In genomic region chr2:10332402-10333246, GRCh38 we compare ENCODE assay signal across 10 cellular contexts. TPM values are rescaled to one million over a fixed set of nuclear protein-coding genes. Genes with fewer than 3 reads are reported as not detected.
DNase-seq lines count a peak whose midpoint lies in the region; ATAC-seq, FAIRE-seq and TF ChIP-seq lines count a peak whose summit lies in the region.
"Had no signal": no experiment of that assay in that cellular context is flagged by ENCODE, and none has a peak within 500 bp of the region (broad histone marks: within the 10 kb centered on the region; RNA-seq: fewer than 3 reads in every experiment).

No MANE protein-coding gene starts in this region.

- intact Hi-C loops in PC-3 (cut with micrococcal nuclease): no loop called here
- intact Hi-C loops in A673 (cut with micrococcal nuclease; ENCODE audit: unreplicated experiment): no loop called here

- H3F3A ChIP-seq in GM23338 (replicated peaks; ENCODE audit: low read depth) (no peaks in the 10 kb centered on the region), PC-3 (ENCODE audit: low read length, unreplicated experiment) (peaks cover 4% of the 10 kb centered on the region)

- FAIRE-seq in H54 (lab: Jason Lieb, UNC): no peak

- no peak for TF ChIP-seq POLR2A in H54 (IDR thresholded peaks at IDR 0.05; ENCODE audit: low read depth, low read length)

- no peaks in the 10 kb centered on the region for H3K36me3 ChIP-seq in GM23338 (ENCODE audit: insufficient read depth)
- peaks cover 45% of the 10 kb centered on the region for H3K36me3 ChIP-seq in PC-3 (ENCODE audit: low read depth, low read length)
- no peaks in the 10 kb centered on the region for H3K36me3 ChIP-seq in A673 (ENCODE audit: insufficient read depth, low read length, poor library complexity, severe bottlenecking)

- H3K36me3 Mint-ChIP-seq in GM23338 (ENCODE audit: low read depth) (peaks cover 9% of the 10 kb centered on the region; the same call in 2 of the 3 replicates), T-cell (peaks cover 19% of the 10 kb centered on the region)
- peaks cover 24% of the 10 kb centered on the region for H3K36me3 Mint-ChIP-seq in effector memory CD8-positive, alpha-beta T cell (ENCODE audit: insufficient read depth)

- peak; percentile 31 for ATAC-seq in GM23338
- ATAC-seq in T-cell (replicated peaks in 1 of 4): no peak
- no peak for ATAC-seq in effector memory CD8-positive, alpha-beta T cell (replicated peaks)
- ATAC-seq in PC-3: no peak

- H3K4me2 ChIP-seq in GM23338 (0 out of 2 replicates have a peak overlapping the region, but pooled peaks have one; percentile 26), PC-3 (ENCODE audit: low read length) (no peak overlapping the region)

- POLR2A ChIA-PET in T-cell (lab: Charles Lee) (interaction anchor here (0.5 to 0.9 kb wide), 4 partner anchors 71 to 557 kb away, joined by 3 to 8 read pairs (median 4); no protein-coding TSS in a partner anchor), PC-3 (lab: Charles Lee; ENCODE audit: unreplicated experiment) (no interaction called here), A673 (lab: Charles Lee; ENCODE audit: low non-redundant PET) (no interaction called here)

- H3K4me1 Mint-ChIP-seq in GM23338: peaks cover 56% of the 10 kb centered on the region
- H3K4me1 Mint-ChIP-seq in T-cell: peaks cover 76 to 84% (median 81%) of the 10 kb centered on the region in 3 donors
- H3K4me1 Mint-ChIP-seq in effector memory CD8-positive, alpha-beta T cell (ENCODE audit: low read depth in 2 of 2): peaks cover 52 to 58% of the 10 kb centered on the region in 2 donors

- DNase-seq in GM23338 (ENCODE audit: low spot score) (no peak), T-cell (no peak), PC-3 (no peak), A673 (ENCODE audit: low spot score) (no peak), NAMALWA (ENCODE audit: low spot score) (no peak), H54 (ENCODE audit: insufficient read length, low spot score) (no peak)
- no peak for DNase-seq in effector memory CD8-positive, alpha-beta T cell
- peak; percentile 49 for DNase-seq in stimulated activated CD4-positive, alpha-beta T cell treated with anti-CD3 and anti-CD28 coated beads, Interleukin-1b, Interleukin-23, amount 100 ng/mL, for 48 hours
- DNase-seq: anterior cingulate cortex, hypothalamus had no signal

- BruUV-seq in PC-3 (replicated peaks; lab: Mats Ljungman, UMichigan) (no TSS peak), A673 (replicated peaks; lab: Mats Ljungman, UMichigan) (no TSS peak)

- H3K27ac Mint-ChIP-seq in GM23338 (peak overlapping the region; percentile 80; the same call in 1 of the 2 replicates), T-cell (peak overlapping the region; percentile 99)
- peak overlapping the region; percentile 91 to 95 for H3K27ac Mint-ChIP-seq in effector memory CD8-positive, alpha-beta T cell

- no peak overlapping the region for H2AFZ ChIP-seq in GM23338
- H2AFZ ChIP-seq in PC-3 (ENCODE audit: low read length): no peak overlapping the region

- H3K9me2 ChIP-seq in GM23338 (ENCODE audit: insufficient read depth): no peaks in the 10 kb centered on the region
- H3K9me2 ChIP-seq in PC-3 (replicated peaks; ENCODE audit: low read length): no peaks in the 10 kb centered on the region

- H3K9me3 ChIP-seq in PC-3 (ENCODE audit: low read length): 0 out of 2 replicates have a peak, but pooled peaks cover 7% of the 10 kb centered on the region
- no peaks in the 10 kb centered on the region for H3K9me3 ChIP-seq in A673 (ENCODE audit: low read depth, low read length, poor library complexity, severe bottlenecking)

- peaks cover 7% of the 10 kb centered on the region; the same call in 2 of the 3 replicates for H3K9me3 Mint-ChIP-seq in GM23338
- no peaks in the 10 kb centered on the region for H3K9me3 Mint-ChIP-seq in T-cell
- H3K9me3 Mint-ChIP-seq in effector memory CD8-positive, alpha-beta T cell: no peaks in the 10 kb centered on the region

- no peak overlapping the region for H3K27ac ChIP-seq in GM23338 (ENCODE audit: low read depth)
- no peak overlapping the region for H3K27ac ChIP-seq in PC-3 (ENCODE audit: low read length)
- H3K27ac ChIP-seq in A673 (ENCODE audit: low read depth, low read length, poor library complexity, severe bottlenecking): no peak overlapping the region

- peaks cover 38% of the 10 kb centered on the region; the same call in 1 of the 2 replicates for H3K4me1 ChIP-seq in GM23338 (ENCODE audit: insufficient read depth)
- H3K4me1 ChIP-seq in PC-3 (ENCODE audit: insufficient read depth, low read length): peaks cover 60% of the 10 kb centered on the region
- H3K4me1 ChIP-seq in A673 (ENCODE audit: insufficient read depth, low read length, poor library complexity, severe bottlenecking): peaks cover 9% of the 10 kb centered on the region

- H4K20me1 ChIP-seq in GM23338 (replicated peaks; ENCODE audit: insufficient read depth): no peaks in the 10 kb centered on the region
- H4K20me1 ChIP-seq in PC-3 (ENCODE audit: low read length): peaks cover 68% of the 10 kb centered on the region

- peaks cover 4% of the 10 kb centered on the region; the same call in 1 of the 2 replicates for H3K79me2 ChIP-seq in GM23338 (replicated peaks; ENCODE audit: insufficient read depth)
- H3K79me2 ChIP-seq in PC-3 (ENCODE audit: low read length): peaks cover 100% of the 10 kb centered on the region

- CTCF ChIA-PET in T-cell (lab: Charles Lee): interaction anchor here (0.6 to 3.0 kb wide), 8 partner anchors 11 to 103 kb away, joined by 3 to 26 read pairs (median 5); partner anchors contain the start of gene HPCAL1 (in 1 of the 2)
- CTCF ChIA-PET in PC-3 (lab: Charles Lee): interaction anchor here (0.6 kb wide), 1 partner anchor 19 kb away, joined by 3 read pairs; no protein-coding TSS in a partner anchor
- CTCF ChIA-PET in A673 (lab: Charles Lee): no interaction called here

- H3K27me3 Mint-ChIP-seq in GM23338 (ENCODE audit: insufficient read depth, low read depth, poor library complexity) (peaks cover 4% of the 10 kb centered on the region), T-cell (no peaks in the 10 kb centered on the region)
- H3K27me3 Mint-ChIP-seq in effector memory CD8-positive, alpha-beta T cell: no peaks in the 10 kb centered on the region

- TF ChIP-seq CTCF in GM23338 (conservative IDR thresholded peaks at IDR 0.05; ENCODE audit: low read depth in 2 of 2): no peak
- no peak for TF ChIP-seq CTCF in PC-3 (conservative IDR thresholded peaks at IDR 0.05; ENCODE audit: low read depth, low read length)
- TF ChIP-seq CTCF in A673 (conservative IDR thresholded peaks at IDR 0.05; ENCODE audit: low read depth, low read length): no peak

- no peak overlapping the region for H3K4me3 ChIP-seq in GM23338
- no peak overlapping the region for H3K4me3 ChIP-seq in PC-3 (ENCODE audit: low read length)
- no peak overlapping the region for H3K4me3 ChIP-seq in A673 (ENCODE audit: low read depth, low read length, poor library complexity, severe bottlenecking)

- no peaks in the 10 kb centered on the region for H3K27me3 ChIP-seq in GM23338 (ENCODE audit: insufficient read depth)
- no peaks in the 10 kb centered on the region for H3K27me3 ChIP-seq in PC-3 (ENCODE audit: low read length)
- no peaks in the 10 kb centered on the region for H3K27me3 ChIP-seq in A673 (replicated peaks; ENCODE audit: insufficient read depth, low read depth, low read length, poor library complexity)

- no peak overlapping the region for H3K9ac ChIP-seq in PC-3 (ENCODE audit: low read length)

- no peak overlapping the region for H3K4me3 Mint-ChIP-seq in GM23338
- peak overlapping the region; percentile 89 to 91 (median 89) for H3K4me3 Mint-ChIP-seq in T-cell
- peak overlapping the region; percentile 94 to 95 for H3K4me3 Mint-ChIP-seq in effector memory CD8-positive, alpha-beta T cell

TF ChIP-seq in GM23338, 12 proteins besides CTCF, POLR2A, EP300 and RAD21 (continues in another document):
- TF ChIP-seq REST (IDR thresholded peaks at IDR 0.05; ENCODE audit: unreplicated experiment) (no peak), STAT1 (IDR thresholded peaks at IDR 0.05; ENCODE audit: unreplicated experiment) (no peak), EZH2phosphoT487 (IDR thresholded peaks at IDR 0.05; ENCODE audit: unreplicated experiment) (no peak), ZNF331 (CRISPR knock-in tag; IDR thresholded peaks at IDR 0.05; ENCODE audit: low read depth) (no peak), NANOG (IDR thresholded peaks at IDR 0.05; ENCODE audit: borderline replicate concordance) (no peak), JUNB (IDR thresholded peaks at IDR 0.05; ENCODE audit: unreplicated experiment) (no peak), EZH2 (IDR thresholded peaks at IDR 0.05; ENCODE audit: low read depth, unreplicated experiment) (no peak), CREB1 (CRISPR knock-in tag; IDR thresholded peaks at IDR 0.05; ENCODE audit: low read depth) (no peak)

RNA-seq across cellular contexts. Expression of gene HPCAL1, which starts 29.9 kb away (rescaled TPM):
- 14.8 and 25.4 TPM in 2 replicates for total RNA-seq in GM23338 (2014; rRNA removed; shearing (Covaris generic))
- 8.3 and 9.7 TPM in 2 replicates for polyA plus RNA-seq in GM23338 (2016; fragmentation: Nextera tagmentation; extraction: Ambion mirVana)
- total RNA-seq in T-cell (10 to 100 TPM; 39.5 to 87.3 (median 83.2) TPM), PC-3 (2014; rRNA removed) (312 and 339 TPM in 2 replicates), A673 (2021) (9.7 and 10.6 TPM in 2 replicates)

Comparison
In these comparisons a context has a peak if more than half of its experiments do, and no peak if none do; other contexts are left out.
1. POLR2A ChIA-PET loops: an anchor here in T-cell (0.5 to 0.9 kb wide); none called in PC-3 and A673.